ENCODE assay signal across 17 cellular contexts in genomic region chr11:94111660-94112059, GRCh38. TPM values are rescaled to one million over a fixed set of nuclear protein-coding genes. Genes with fewer than 3 reads are reported as not detected.
DNase-seq lines count a peak whose midpoint lies in the region; ATAC-seq and TF ChIP-seq lines count a peak whose summit lies in the region.
"Had no signal": no experiment of that assay in that cellular context is flagged by ENCODE, and none has a peak within 500 bp of the region (broad histone marks: within the 10 kb centered on the region; RNA-seq: fewer than 3 reads in every experiment).

No MANE protein-coding gene starts in this region.

- DNase-seq in Right ventricle myocardium inferior (ENCODE audit: missing footprints) (no peak), cardiac septum (ENCODE audit: low spot score) (no peak), left ventricle myocardium inferior (peak; percentile 61), aorta (no peak), cerebellar cortex (ENCODE audit: low spot score) (no peak), anterior cingulate cortex (lab: John Stamatoyannopoulos, UW) (no peak)
- DNase-seq: Calu3, DMS79 treated with DMSO at 0.1 percent for 48 hours, H7, KG1, NCI-H1092, NCI-H446, NCI-H82, SHP77 treated with DMSO at 0.1 percent for 48 hours had no signal

- H3K4me3 ChIP-seq in left ventricle myocardium inferior (no peak overlapping the region), aorta (ENCODE audit: low read length in 2 of 2) (no peak overlapping the region)

- H3K4me1 ChIP-seq in left ventricle myocardium inferior (peaks cover 23% of the 10 kb centered on the region), aorta (ENCODE audit: control insufficient read depth in 1 of 2, insufficient read depth in 2 of 2, low read length in 2 of 2) (peaks cover 4 to 8% of the 10 kb centered on the region in 2 donors)

- TF ChIP-seq CTCF in left ventricle myocardium inferior (IDR thresholded peaks at IDR 0.05; ENCODE audit: borderline replicate concordance) = no peak

- ATAC-seq in Right ventricle myocardium inferior (peak; percentile 96), esophagus mucosa (peak; percentile 13), aorta (ENCODE audit: low FRiP score) (peak; percentile 44), GM18517 (IDR thresholded peaks at IDR 0.05; ENCODE audit: unreplicated experiment) (no peak)
- ATAC-seq: Panc1 had no signal

- 37 to 41% methylated on average over 3 of the region's 3 CpGs for WGBS in aorta, 2 donors

- H3K9me3 ChIP-seq in left ventricle myocardium inferior (replicated peaks) (peaks cover 20% of the 10 kb centered on the region), aorta (ENCODE audit: control insufficient read depth, low read length) (no peaks in the 10 kb centered on the region)

- H3K27me3 ChIP-seq in left ventricle myocardium inferior (ENCODE audit: low read depth) (no peaks in the 10 kb centered on the region), aorta (ENCODE audit: control insufficient read depth in 1 of 2, insufficient read depth in 2 of 2, low read length in 1 of 2) (no peaks in the 10 kb centered on the region)

- H3K27ac ChIP-seq in left ventricle myocardium inferior (replicated peaks) = peak overlapping the region; percentile 74
- peak overlapping the region; percentile 69 to 86 for H3K27ac ChIP-seq in aorta (ENCODE audit: low read depth in 1 of 2, low read length in 2 of 2)

- H3K36me3 ChIP-seq in left ventricle myocardium inferior (no peaks in the 10 kb centered on the region), aorta (ENCODE audit: control insufficient read depth in 1 of 2, insufficient read depth in 2 of 2, low read length in 1 of 2) (no peaks in the 10 kb centered on the region)

- intact Hi-C loops in Right ventricle myocardium inferior (cut with DNase I) = no loop called here
- intact Hi-C loops in cardiac septum (cut with DNase I) = no loop called here
- intact Hi-C loops in left ventricle myocardium inferior (cut with micrococcal nuclease) = no loop called here
- intact Hi-C loops in aorta (cut with DNase I) = no loop called here

RNA-seq across cellular contexts. Expression of gene PANX1, which starts 17.0 kb away (rescaled TPM):
- total RNA-seq in Right ventricle myocardium inferior = 27.2 TPM
- total RNA-seq in cardiac septum = 28.9 TPM
- 10.9 TPM for total RNA-seq in esophagus mucosa
- total RNA-seq in left ventricle myocardium inferior = 19.9 TPM
- total RNA-seq in aorta = 10 to 100 TPM; 25.5 to 29.3 TPM
- polyA plus RNA-seq in aorta = 1 to 10 TPM; 7.0 to 8.1 TPM
